ENCODE assay signal across 1 cellular context in genomic region chr10:61558188-61558587, GRCh38.
TF ChIP-seq lines count a peak whose summit lies in the region.

No MANE protein-coding gene starts in this region.

TF ChIP-seq in HepG2, 621 proteins besides CTCF, POLR2A, EP300 and RAD21 (continued from another document):
- TF ChIP-seq CBX1 (IDR thresholded peaks at IDR 0.05; ENCODE audit: low read depth) (no peak), ZNF619 (CRISPR knock-in tag; IDR thresholded peaks at IDR 0.05) (no peak)
TF ChIP-seq in HepG2: peak in this region for 2.
